In genomic region chr1:228964178-228964819, GRCh38 we compare ENCODE assay signal across 10 cellular contexts.
DNase-seq lines count a peak whose midpoint lies in the region; ATAC-seq, FAIRE-seq and TF ChIP-seq lines count a peak whose summit lies in the region.
"Had no signal": no experiment of that assay in that cellular context is flagged by ENCODE, and none has a peak within 500 bp of the region (broad histone marks: within the 10 kb centered on the region; RNA-seq: fewer than 3 reads in every experiment).

No MANE protein-coding gene starts in this region.

- BruUV-seq in MCF 10A (replicated peaks; lab: Mats Ljungman, UMichigan) = TSS peak; percentile 97
- BruUV-seq in mammary epithelial cell (replicated peaks; lab: Mats Ljungman, UMichigan) = no TSS peak
- BruUV-seq in endothelial cell of umbilical vein (replicated peaks; lab: Mats Ljungman, UMichigan) = no TSS peak

- H2AFZ ChIP-seq in mammary epithelial cell (ENCODE audit: low read depth, low read length) (no peak overlapping the region), endothelial cell of umbilical vein (ENCODE audit: low read depth, low read length) (no peak overlapping the region), mesenchymal stem cell (ENCODE audit: low read depth, low read length) (no peak overlapping the region)

- H3K23ac ChIP-seq in mesenchymal stem cell (ENCODE audit: low read length in 2 of 2) = no peak overlapping the region

- no peak for FAIRE-seq in endothelial cell of umbilical vein (lab: Jason Lieb, UNC)

- H2BK15ac ChIP-seq in mesenchymal stem cell (ENCODE audit: low read depth, poor library complexity, severe bottlenecking) = no peak overlapping the region

- peak overlapping the region; percentile 22 for H2BK120ac ChIP-seq in mesenchymal stem cell (ENCODE audit: low read depth, low read length)

- no peaks in the 10 kb centered on the region for H3K27me3 ChIP-seq in mammary epithelial cell (ENCODE audit: insufficient read depth, low read length)
- H3K27me3 ChIP-seq in endothelial cell of umbilical vein (ENCODE audit: control insufficient read depth in 2 of 2, insufficient read depth in 2 of 2, low read length in 2 of 2) = no peaks in the 10 kb centered on the region
- H3K27me3 ChIP-seq in mesenchymal stem cell (ENCODE audit: control insufficient read depth in 1 of 2, insufficient read depth in 1 of 2, low read length in 2 of 2) = no peaks in the 10 kb centered on the region

- H3K79me2 ChIP-seq in mammary epithelial cell (ENCODE audit: insufficient read depth, low read length) = no peaks in the 10 kb centered on the region
- H3K79me2 ChIP-seq in endothelial cell of umbilical vein (ENCODE audit: control insufficient read depth, insufficient read depth, low read length) = no peaks in the 10 kb centered on the region

- H3K27me3 Mint-ChIP-seq in MCF 10A (ENCODE audit: insufficient read depth, unreplicated experiment) = no peaks in the 10 kb centered on the region

- no peaks in the 10 kb centered on the region for H3K36me3 ChIP-seq in mammary epithelial cell (ENCODE audit: insufficient read depth, low read length)
- no peaks in the 10 kb centered on the region for H3K36me3 ChIP-seq in endothelial cell of umbilical vein (ENCODE audit: control insufficient read depth in 2 of 2, extremely low read depth in 1 of 2, insufficient read depth in 2 of 2, low read length in 2 of 2)
- no peaks in the 10 kb centered on the region for H3K36me3 ChIP-seq in mesenchymal stem cell (ENCODE audit: control insufficient read depth in 1 of 2, insufficient read depth in 2 of 2, low read depth in 1 of 2, low read length in 2 of 2)

- H3K18ac ChIP-seq in mesenchymal stem cell (ENCODE audit: low read depth in 1 of 2, low read length in 2 of 2) = peak overlapping the region; percentile 71

- no peak overlapping the region for H3K4me3 ChIP-seq in mammary epithelial cell (replicated peaks in 1 of 3; ENCODE audit: insufficient read depth in 1 of 3, low read depth in 2 of 3, low read length in 3 of 3)
- no peak overlapping the region for H3K4me3 ChIP-seq in endothelial cell of umbilical vein (replicated peaks in 1 of 3; ENCODE audit: insufficient read depth in 1 of 3, low read depth in 1 of 3, low read length in 3 of 3)
- no peak overlapping the region for H3K4me3 ChIP-seq in mesenchymal stem cell (ENCODE audit: insufficient read depth in 1 of 2, low read depth in 1 of 2, low read length in 2 of 2)

- no peak overlapping the region for H3K4me3 Mint-ChIP-seq in MCF 10A (ENCODE audit: unreplicated experiment)
- H3K4me3 Mint-ChIP-seq: activated CD4-positive, alpha-beta T cell treated with anti-CD3 and anti-CD28 coated beads, Interleukin-2, amount 10 ng/mL, durations not matched to agents 24 days and 14 days had no signal

- peaks cover 18% of the 10 kb centered on the region for H3K4me1 Mint-ChIP-seq in MCF 10A (ENCODE audit: insufficient read depth, unreplicated experiment)
- H3K4me1 Mint-ChIP-seq: activated CD4-positive, alpha-beta T cell treated with anti-CD3 and anti-CD28 coated beads, Interleukin-2, amount 10 ng/mL, durations not matched to agents 24 days and 14 days had no signal

- H3K4me1 ChIP-seq in mammary epithelial cell (ENCODE audit: insufficient read depth, low read length) (no peaks in the 10 kb centered on the region), endothelial cell of umbilical vein (ENCODE audit: control insufficient read depth, extremely low read depth, insufficient read depth, low read length) (no peaks in the 10 kb centered on the region), mesenchymal stem cell (ENCODE audit: control insufficient read depth, insufficient read depth, low read depth, low read length) (peaks cover 6% of the 10 kb centered on the region)

- 42% methylated on average over 5 of the region's 5 CpGs for WGBS in mammary epithelial cell (ENCODE audit: low coverage, missing lambda C conversion rate)
- WGBS in mesenchymal stem cell = 2% methylated on average over 2 of the region's 5 CpGs

- H3K9me1 ChIP-seq in endothelial cell of umbilical vein (replicated peaks; ENCODE audit: control insufficient read depth, extremely low read depth, insufficient read depth, low read length) = no peaks in the 10 kb centered on the region

- no peaks in the 10 kb centered on the region for H3K79me1 ChIP-seq in mesenchymal stem cell (replicated peaks; ENCODE audit: low read length, poor library complexity, severe bottlenecking)

- peak overlapping the region; percentile 56 to 59 for H3K4ac ChIP-seq in mesenchymal stem cell (ENCODE audit: low read depth in 1 of 2, low read length in 2 of 2)

- peak overlapping the region; percentile 41 for H4K8ac ChIP-seq in mesenchymal stem cell (ENCODE audit: low read length)

- no peak overlapping the region for H2BK5ac ChIP-seq in mesenchymal stem cell (ENCODE audit: low read depth, low read length, poor library complexity, severe bottlenecking)

- peak overlapping the region; percentile 3 for H4K91ac ChIP-seq in mesenchymal stem cell (ENCODE audit: low read length)

- no peaks in the 10 kb centered on the region for H3K9me3 Mint-ChIP-seq in MCF 10A (ENCODE audit: unreplicated experiment)
- H3K9me3 Mint-ChIP-seq: activated CD4-positive, alpha-beta T cell treated with anti-CD3 and anti-CD28 coated beads, Interleukin-2, amount 10 ng/mL, durations not matched to agents 24 days and 14 days had no signal

- no peak for TF ChIP-seq CTCF in MCF 10A (IDR thresholded peaks at IDR 0.05; ENCODE audit: unreplicated experiment)
- no peak for TF ChIP-seq CTCF in mammary epithelial cell (conservative IDR thresholded peaks at IDR 0.05 in 1 of 2, IDR thresholded peaks at IDR 0.05 in 1 of 2; ENCODE audit: extremely low read depth in 1 of 2, insufficient read depth in 1 of 2, low read depth in 1 of 2, low read length in 2 of 2)
- no peak for TF ChIP-seq CTCF in endothelial cell of umbilical vein (IDR thresholded peaks at IDR 0.05; ENCODE audit: extremely low read depth in 1 of 2, insufficient read depth in 1 of 2, low read depth in 1 of 2, low read length in 2 of 2)

- dilution Hi-C loops in mammary epithelial cell (cut with HindIII; ENCODE audit: low sequenced_read_pairs) (no loop called here), endothelial cell of umbilical vein (cut with MboI; ENCODE audit: extremely low pct_ligation_motif_present, low sequenced_read_pairs) (no loop called here)

- in situ Hi-C loops in mammary epithelial cell (cut with MboI; ENCODE audit: low sequenced_read_pairs in 2 of 2) = no loop called here

- intact Hi-C loops in MCF 10A (cut with micrococcal nuclease) (loop anchor here (5.0 kb wide), 1 partner anchor 363 kb away; no protein-coding TSS in a partner anchor), mammary epithelial cell (cut with micrococcal nuclease) (no loop called here), endothelial cell of umbilical vein (cut with micrococcal nuclease) (no loop called here)

- no peak for ATAC-seq in GM19467 (IDR thresholded peaks at IDR 0.05; ENCODE audit: unreplicated experiment)

- TF ChIP-seq POLR2A in endothelial cell of umbilical vein (IDR thresholded peaks at IDR 0.05; ENCODE audit: low read depth, low read length) = no peak

- DNase-seq in MCF 10A (ENCODE audit: unreplicated experiment) = no peak
- no peak for DNase-seq in mammary epithelial cell
- DNase-seq in endothelial cell of umbilical vein (ENCODE audit: low read depth, low spot score) = peak; percentile 40
- peak; percentile 85 for DNase-seq in mesenchymal stem cell
- no peak for DNase-seq in cerebellum (ENCODE audit: low spot score)
- no peak for DNase-seq in NK-92 (lab: John Stamatoyannopoulos, UW; ENCODE audit: unreplicated experiment)
- no peak for DNase-seq in anterior cingulate cortex (lab: John Stamatoyannopoulos, UW)
- DNase-seq: activated CD4-positive, alpha-beta T cell treated with anti-CD3 and anti-CD28 coated beads, Interleukin-2, amount 10 ng/mL, durations not matched to agents 24 days and 14 days had no signal

- H2AK5ac ChIP-seq in mesenchymal stem cell (ENCODE audit: low read length, severe bottlenecking) = peak overlapping the region; percentile 57

- H3K9me3 ChIP-seq in mammary epithelial cell (replicated peaks; ENCODE audit: insufficient read depth, low read length) (no peaks in the 10 kb centered on the region), endothelial cell of umbilical vein (replicated peaks; ENCODE audit: control insufficient read depth, insufficient read depth, low read length) (no peaks in the 10 kb centered on the region), mesenchymal stem cell (ENCODE audit: control insufficient read depth, low read length) (no peaks in the 10 kb centered on the region)

- H3K27ac ChIP-seq in mammary epithelial cell (ENCODE audit: insufficient read depth, low read depth, low read length) (no peak overlapping the region), endothelial cell of umbilical vein (ENCODE audit: insufficient read depth, low read depth, low read length) (no peak overlapping the region), mesenchymal stem cell (ENCODE audit: low read length, poor library complexity, severe bottlenecking) (peak overlapping the region; percentile 77)
- H3K27ac ChIP-seq: 22Rv1 had no signal

- H4K20me1 ChIP-seq in mammary epithelial cell (ENCODE audit: insufficient read depth, low read length) (no peaks in the 10 kb centered on the region), endothelial cell of umbilical vein (replicated peaks; ENCODE audit: control insufficient read depth, extremely low read depth, insufficient read depth, low read length) (no peaks in the 10 kb centered on the region)

- CTCF ChIA-PET in MCF 10A (lab: Yijun Ruan, JAX) = interaction anchor here (0.6 to 2.3 kb wide), 7 partner anchors 11 to 562 kb away, joined by 3 to 8 read pairs (median 3); no protein-coding TSS in a partner anchor
- CTCF ChIA-PET in mammary epithelial cell (lab: Charles Lee; ENCODE audit: low non-redundant PET) = no interaction called here
- CTCF ChIA-PET in endothelial cell of umbilical vein (lab: Charles Lee) = no interaction called here

- no peaks in the 10 kb centered on the region for H3K36me3 Mint-ChIP-seq in MCF 10A (ENCODE audit: insufficient read depth, unreplicated experiment)

- POLR2A ChIA-PET in MCF 10A (lab: Yijun Ruan, JAX) (interaction anchor here (0.5 to 2.9 kb wide), 8 partner anchors 8 to 120 kb away, joined by 3 to 12 read pairs (median 4); no protein-coding TSS in a partner anchor), endothelial cell of umbilical vein (lab: Charles Lee) (no interaction called here)

- H3K9ac ChIP-seq in mammary epithelial cell (ENCODE audit: insufficient read depth, low read length) (no peak overlapping the region), endothelial cell of umbilical vein (replicated peaks; ENCODE audit: extremely low read depth, insufficient read depth, low read length) (no peak overlapping the region), mesenchymal stem cell (ENCODE audit: low read length) (peak overlapping the region; percentile 73)

- H3K4me2 ChIP-seq in mammary epithelial cell (ENCODE audit: insufficient read depth, low read depth, low read length) (no peak overlapping the region), endothelial cell of umbilical vein (ENCODE audit: insufficient read depth, low read length) (no peak overlapping the region), mesenchymal stem cell (ENCODE audit: low read length, poor library complexity, severe bottlenecking) (peak overlapping the region; percentile 6)

- H3K27ac Mint-ChIP-seq in MCF 10A (ENCODE audit: low read depth, unreplicated experiment) = peak overlapping the region; percentile 95
- H3K27ac Mint-ChIP-seq: activated CD4-positive, alpha-beta T cell treated with anti-CD3 and anti-CD28 coated beads, Interleukin-2, amount 10 ng/mL, durations not matched to agents 24 days and 14 days had no signal

- H3K14ac ChIP-seq in mesenchymal stem cell (ENCODE audit: low read length in 2 of 2) = no peak overlapping the region

- peak overlapping the region; percentile 49 to 79 for H2BK12ac ChIP-seq in mesenchymal stem cell (ENCODE audit: low read length in 2 of 2)

Comparison
In these comparisons a context has a peak if more than half of its experiments do, and no peak if none do; other contexts are left out.
1. DNase-seq: peak in endothelial cell of umbilical vein (single experiment) and mesenchymal stem cell (single experiment); none in MCF 10A (single experiment), mammary epithelial cell (single experiment), cerebellum (single experiment), NK-92 (single experiment) and anterior cingulate cortex (0 of 58).